ENCODE assay signal across 13 cellular contexts in genomic region chr2:100822587-100823248, GRCh38. TPM values are rescaled to one million over a fixed set of nuclear protein-coding genes. Genes with fewer than 3 reads are reported as not detected.
DNase-seq lines count a peak whose midpoint lies in the region; TF ChIP-seq lines count a peak whose summit lies in the region.
"Had no signal": no experiment of that assay in that cellular context is flagged by ENCODE, and none has a peak within 500 bp of the region (broad histone marks: within the 10 kb centered on the region; RNA-seq: fewer than 3 reads in every experiment).

No MANE protein-coding gene starts in this region.

- H3K4me1 ChIP-seq in breast epithelium (no peaks in the 10 kb centered on the region), uterus (no peaks in the 10 kb centered on the region)

- POLR2A ChIA-PET in MCF 10A (lab: Yijun Ruan, JAX), result interaction anchor here (0.6 to 3.6 kb wide), 7 partner anchors 11 to 92 kb away, joined by 3 to 16 read pairs (median 6); no protein-coding TSS in a partner anchor
- POLR2A ChIA-PET in GM10248 (lab: Yijun Ruan, JAX), result no interaction called here

- CTCF ChIA-PET in MCF 10A (lab: Yijun Ruan, JAX) (interaction anchor here (0.6 to 1.2 kb wide), 3 partner anchors 42 to 93 kb away, joined by 3 read pairs; no protein-coding TSS in a partner anchor), GM10248 (lab: Yijun Ruan, JAX) (no interaction called here)
- CTCF ChIA-PET in activated naive CD4-positive, alpha-beta T cell treated with anti-CD3 and anti-CD28 coated beads, Interleukin-2, amount 10 ng/mL, durations not matched to agents 7 days and 5 days (lab: Charles Lee), result no interaction called here

- DNase-seq in MCF 10A (ENCODE audit: unreplicated experiment), result peak; percentile 88
- no peak for DNase-seq in breast epithelium (ENCODE audit: low spot score in 2 of 2)
- peak in 1 of 10 donors; percentile 31 for DNase-seq in dorsolateral prefrontal cortex
- DNase-seq in kidney tubule cell (ENCODE audit: low spot score), result peak; percentile 22
- peak in 1 of 2 donors; percentile 58 for DNase-seq in uterus
- no peak for DNase-seq in activated naive CD4-positive, alpha-beta T cell treated with anti-CD3 and anti-CD28 coated beads, Interleukin-2, amount 10 ng/mL, durations not matched to agents 7 days and 5 days
- DNase-seq in H4 (ENCODE audit: low spot score), result no peak
- no peak for DNase-seq in GM10248 (ENCODE audit: extremely low spot score)
- DNase-seq: activated effector memory CD4-positive, alpha-beta T cell treated with Interleukin-2 at 50 U/mL for 16 hours; left colon; NCI-H2171 treated with DMSO at 0.1 percent for 48 hours had no signal

- peak overlapping the region; percentile 57 for H3K4me3 Mint-ChIP-seq in MCF 10A (ENCODE audit: unreplicated experiment)
- no peak overlapping the region for H3K4me3 Mint-ChIP-seq in activated naive CD4-positive, alpha-beta T cell treated with anti-CD3 and anti-CD28 coated beads, Interleukin-2, amount 10 ng/mL, durations not matched to agents 7 days and 5 days
- H3K4me3 Mint-ChIP-seq: GM23338 had no signal

- no peaks in the 10 kb centered on the region for H3K36me3 ChIP-seq in breast epithelium
- H3K36me3 ChIP-seq in uterus, result no peaks in the 10 kb centered on the region

- TF ChIP-seq POLR2A in breast epithelium (IDR thresholded peaks at IDR 0.05) (no peak), uterus (IDR thresholded peaks at IDR 0.05) (no peak)

- H3K27ac ChIP-seq in breast epithelium, result no peak overlapping the region
- peak overlapping the region in 34 of 59 donors; percentile 3 to 87 (median 46) for H3K27ac ChIP-seq in dorsolateral prefrontal cortex
- peak overlapping the region; percentile 41 to 62 for H3K27ac ChIP-seq in uterus

- H3K27me3 ChIP-seq in breast epithelium, result no peaks in the 10 kb centered on the region
- peaks cover 0 to 23% (median 0%) of the 10 kb centered on the region in 45 donors for H3K27me3 ChIP-seq in dorsolateral prefrontal cortex
- H3K27me3 ChIP-seq in uterus, result no peaks in the 10 kb centered on the region

- H3K4me3 ChIP-seq in breast epithelium, result no peak overlapping the region
- H3K4me3 ChIP-seq in dorsolateral prefrontal cortex, result peak overlapping the region in 53 of 59 donors; percentile 8 to 83 (median 72)
- no peak overlapping the region for H3K4me3 ChIP-seq in uterus
- H3K4me3 ChIP-seq: GM23338 had no signal

- H3K9me3 Mint-ChIP-seq in MCF 10A (ENCODE audit: unreplicated experiment), result no peaks in the 10 kb centered on the region
- H3K9me3 Mint-ChIP-seq in activated naive CD4-positive, alpha-beta T cell treated with anti-CD3 and anti-CD28 coated beads, Interleukin-2, amount 10 ng/mL, durations not matched to agents 7 days and 5 days, result peaks cover 1% of the 10 kb centered on the region

- TF ChIP-seq CTCF in MCF 10A (IDR thresholded peaks at IDR 0.05; ENCODE audit: unreplicated experiment), result no peak
- no peak for TF ChIP-seq CTCF in breast epithelium (IDR thresholded peaks at IDR 0.05)
- no peak for TF ChIP-seq CTCF in dorsolateral prefrontal cortex (IDR thresholded peaks at IDR 0.05 in 54 of 56, conservative IDR thresholded peaks at IDR 0.05 in 2 of 56; ENCODE audit: low read depth in 1 of 56, partially characterized antibody in 56 of 56)
- TF ChIP-seq CTCF in uterus (IDR thresholded peaks at IDR 0.05), result no peak
- no peak for TF ChIP-seq CTCF in GM10248 (IDR thresholded peaks at IDR 0.05; ENCODE audit: control extremely low read depth, extremely low read depth, low read depth, missing control alignments)

- intact Hi-C loops in MCF 10A (cut with micrococcal nuclease), result loop anchor here (5.0 kb wide), 1 partner anchor 80 kb away; no protein-coding TSS in a partner anchor
- intact Hi-C loops in breast epithelium (cut with DNase I; ENCODE audit: low total_unique reads), result no loop called here
- intact Hi-C loops in dorsolateral prefrontal cortex (cut with DNase I), result loop anchor here in 1 of 2 donors (5.0 kb wide), 1 partner anchor 160 kb away; no protein-coding TSS in a partner anchor
- intact Hi-C loops in uterus (cut with DNase I; ENCODE audit: low total_unique reads), result no loop called here

- peaks cover 31% of the 10 kb centered on the region for H3K4me1 Mint-ChIP-seq in MCF 10A (ENCODE audit: insufficient read depth, unreplicated experiment)
- peaks cover 24% of the 10 kb centered on the region for H3K4me1 Mint-ChIP-seq in activated naive CD4-positive, alpha-beta T cell treated with anti-CD3 and anti-CD28 coated beads, Interleukin-2, amount 10 ng/mL, durations not matched to agents 7 days and 5 days

- peaks cover 6% of the 10 kb centered on the region for H3K36me3 Mint-ChIP-seq in MCF 10A (ENCODE audit: insufficient read depth, unreplicated experiment)
- H3K36me3 Mint-ChIP-seq in activated naive CD4-positive, alpha-beta T cell treated with anti-CD3 and anti-CD28 coated beads, Interleukin-2, amount 10 ng/mL, durations not matched to agents 7 days and 5 days, result peaks cover 5% of the 10 kb centered on the region
- H3K36me3 Mint-ChIP-seq: WTC11 had no signal

- H3K27me3 Mint-ChIP-seq in MCF 10A (ENCODE audit: insufficient read depth, unreplicated experiment), result no peaks in the 10 kb centered on the region
- H3K27me3 Mint-ChIP-seq in activated naive CD4-positive, alpha-beta T cell treated with anti-CD3 and anti-CD28 coated beads, Interleukin-2, amount 10 ng/mL, durations not matched to agents 7 days and 5 days, result peaks cover 60% of the 10 kb centered on the region

- no TSS peak for BruUV-seq in MCF 10A (replicated peaks; lab: Mats Ljungman, UMichigan)

- H3K27ac Mint-ChIP-seq in MCF 10A (ENCODE audit: low read depth, unreplicated experiment), result peak overlapping the region; percentile 29
- H3K27ac Mint-ChIP-seq in activated naive CD4-positive, alpha-beta T cell treated with anti-CD3 and anti-CD28 coated beads, Interleukin-2, amount 10 ng/mL, durations not matched to agents 7 days and 5 days, result no peak overlapping the region
- H3K27ac Mint-ChIP-seq: GM23338, WTC11 had no signal

- H3K9me3 ChIP-seq in breast epithelium (peaks cover 0 to 6% of the 10 kb centered on the region in 2 donors), uterus (no peaks in the 10 kb centered on the region)

RNA-seq across cellular contexts. Expression of gene NPAS2, which starts 2.8 kb away (rescaled TPM):
- 12.3 and 16.4 TPM in 2 replicates for total RNA-seq in MCF 10A (2022)
- 10 to 100 TPM in 2 of 3 donors, 1 to 10 TPM in 1; 6.2 to 42.3 (median 22.5) TPM for total RNA-seq in breast epithelium
- 10 to 100 TPM; 23.5 to 96.6 (median 54.7) TPM for total RNA-seq in dorsolateral prefrontal cortex
- 10 to 100 TPM in 3 of 4 donors, 1 to 10 TPM in 1; 5.6 to 66.5 (median 24.9) TPM for total RNA-seq in uterus
- 2.8 and 4.7 TPM in 2 replicates for total RNA-seq in H4 (2014; rRNA removed; shearing (Covaris generic))

Comparison
In these comparisons a context has a peak if more than half of its experiments do, and no peak if none do; other contexts are left out.
1. DNase-seq: peak in MCF 10A (single experiment) and kidney tubule cell (single experiment); none in breast epithelium (0 of 2), activated naive CD4-positive, alpha-beta T cell treated with anti-CD3 and anti-CD28 coated beads, Interleukin-2, amount 10 ng/mL, durations not matched to agents 7 days and 5 days (single experiment), H4 (single experiment) and GM10248 (single experiment).
2. H3K27ac ChIP-seq: peak in dorsolateral prefrontal cortex (34 of 59) and uterus (2 of 2); none in breast epithelium (0 of 2).
3. H3K4me3 ChIP-seq: peak in dorsolateral prefrontal cortex (53 of 59); none in breast epithelium (0 of 3) and uterus (0 of 2).